12 cellular contexts compared by ENCODE assay signal in the genomic region with DNA sequence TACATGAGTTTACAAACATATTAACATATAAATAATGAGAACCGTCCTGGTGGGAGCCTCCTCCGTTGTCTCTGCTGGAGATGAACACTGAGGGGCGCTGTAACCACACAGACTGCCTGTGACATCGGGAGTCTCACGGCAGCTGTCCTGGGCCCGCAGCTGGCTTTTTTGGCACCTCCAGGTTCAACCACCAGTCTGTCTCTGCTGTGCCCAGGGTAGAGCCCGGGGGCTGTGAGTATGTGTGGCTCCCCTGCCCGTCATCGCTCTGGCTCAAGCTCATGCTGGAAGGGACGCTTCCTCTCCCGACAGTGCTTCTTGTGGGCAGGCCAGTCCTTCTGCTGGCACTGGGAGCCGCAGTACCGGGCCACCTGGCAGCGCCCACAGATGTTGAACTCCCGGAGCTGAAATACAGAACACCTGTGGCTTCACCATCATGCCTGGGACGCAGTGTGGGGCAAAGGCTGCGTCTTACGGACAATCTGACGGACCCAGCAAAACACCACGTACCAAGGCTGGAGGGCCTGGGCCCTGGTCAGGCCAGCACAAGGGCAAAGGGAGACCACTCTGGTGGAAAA. TPM values are rescaled to one million over a fixed set of nuclear protein-coding genes. Genes with fewer than 3 reads are reported as not detected.
DNase-seq lines count a peak whose midpoint lies in the region; ATAC-seq, FAIRE-seq and TF ChIP-seq lines count a peak whose summit lies in the region.
"Had no signal": no experiment of that assay in that cellular context is flagged by ENCODE, and none has a peak within 500 bp of the region (broad histone marks: within the 10 kb centered on the region; RNA-seq: fewer than 3 reads in every experiment).

No MANE protein-coding gene starts in this region.

- no peak for TF ChIP-seq EP300 in Ishikawa (IDR thresholded peaks at IDR 0.05; ENCODE audit: borderline replicate concordance)

- peaks cover 6% of the 10 kb centered on the region for H3K4me1 Mint-ChIP-seq in nephron
- H3K4me1 Mint-ChIP-seq in activated T-cell treated with anti-CD3 and anti-CD28 coated beads, Interleukin-2, amount 50 U/mL, for 4 hours (ENCODE audit: low read depth): peaks cover 12% of the 10 kb centered on the region

- H3K9me3 ChIP-seq in body of pancreas: no peaks in the 10 kb centered on the region
- H3K9me3 ChIP-seq: thoracic aorta had no signal

- peak; percentile 56 for TF ChIP-seq RAD21 in Ishikawa (IDR thresholded peaks at IDR 0.05; ENCODE audit: low read depth)

- no peaks in the 10 kb centered on the region for H3K27me3 ChIP-seq in body of pancreas

- intact Hi-C loops in body of pancreas (cut with DNase I): no loop called here

- no peak overlapping the region for H3K27ac Mint-ChIP-seq in nephron
- H3K27ac Mint-ChIP-seq: activated B cell treated with CpG ODN at 0.5 μM for 24 hours, immature natural killer cell had no signal

- peaks cover 0 to 6% of the 10 kb centered on the region in 2 donors for H3K36me3 ChIP-seq in body of pancreas (replicated peaks in 1 of 2; ENCODE audit: insufficient read depth in 1 of 2, low read depth in 2 of 2)

- H3K4me1 ChIP-seq in body of pancreas: peaks cover 14% of the 10 kb centered on the region

- no peak overlapping the region for H3K27ac ChIP-seq in body of pancreas
- H3K27ac ChIP-seq: skin epidermis, thoracic aorta had no signal

- TF ChIP-seq CTCF in body of pancreas (IDR thresholded peaks at IDR 0.05) (peak in 6 of 7 experiments; percentile 18 to 48 (median 41)), nephron (IDR thresholded peaks at IDR 0.05; ENCODE audit: unreplicated experiment in 3 of 3) (peak in 1 of 3 experiments; percentile 14)

- H3K27me3 Mint-ChIP-seq in nephron (ENCODE audit: low read depth): no peaks in the 10 kb centered on the region
- no peaks in the 10 kb centered on the region for H3K27me3 Mint-ChIP-seq in activated T-cell treated with anti-CD3 and anti-CD28 coated beads, Interleukin-2, amount 50 U/mL, for 4 hours (ENCODE audit: low read depth)
- H3K27me3 Mint-ChIP-seq: activated B cell treated with CpG ODN at 0.5 μM for 24 hours had no signal

- 66 to 69% methylated on average over 3 to 20 of the region's 20 CpGs for WGBS in body of pancreas, 2 donors

- ATAC-seq in body of pancreas (no peak), GM21423 (IDR thresholded peaks at IDR 0.05; ENCODE audit: unreplicated experiment) (no peak)
- no peak for ATAC-seq in activated T-cell treated with anti-CD3 and anti-CD28 coated beads, Interleukin-2, amount 50 U/mL, for 4 hours

- FAIRE-seq in urothelium cell line (lab: Jason Lieb, UNC): no peak

- no peaks in the 10 kb centered on the region for H3K9me3 Mint-ChIP-seq in nephron
- no peaks in the 10 kb centered on the region for H3K9me3 Mint-ChIP-seq in activated T-cell treated with anti-CD3 and anti-CD28 coated beads, Interleukin-2, amount 50 U/mL, for 4 hours
- H3K9me3 Mint-ChIP-seq: activated B cell treated with CpG ODN at 0.5 μM for 24 hours, brain, immature natural killer cell had no signal

- no peak for TF ChIP-seq POLR2A in body of pancreas (IDR thresholded peaks at IDR 0.05)

- DNase-seq in GDM1 (lab: John Stamatoyannopoulos, UW) (peak; percentile 4), body of pancreas (peak; percentile 35 to 49 (median 42)), urothelium cell line (ENCODE audit: low spot score) (no peak)
- no peak for DNase-seq in activated T-cell treated with anti-CD3 and anti-CD28 coated beads, Interleukin-2, amount 50 U/mL, for 4 hours
- DNase-seq: activated B cell treated with CpG ODN at 0.5 μM for 24 hours, immature natural killer cell had no signal

- peak overlapping the region in 2 of 3 experiments; percentile 45 to 65 for H3K4me3 Mint-ChIP-seq in nephron
- H3K4me3 Mint-ChIP-seq in activated T-cell treated with anti-CD3 and anti-CD28 coated beads, Interleukin-2, amount 50 U/mL, for 4 hours: no peak overlapping the region
- H3K4me3 Mint-ChIP-seq: activated B cell treated with CpG ODN at 0.5 μM for 24 hours, immature natural killer cell had no signal

- H3K4me3 ChIP-seq in body of pancreas: no peak overlapping the region
- H3K4me3 ChIP-seq: skin epidermis, thoracic aorta had no signal

- peaks cover 33% of the 10 kb centered on the region for H3K36me3 Mint-ChIP-seq in nephron (ENCODE audit: low read depth)
- peaks cover 14% of the 10 kb centered on the region for H3K36me3 Mint-ChIP-seq in activated T-cell treated with anti-CD3 and anti-CD28 coated beads, Interleukin-2, amount 50 U/mL, for 4 hours (ENCODE audit: insufficient read depth)

TF ChIP-seq in Ishikawa, 13 proteins besides CTCF, POLR2A, EP300 and RAD21:
- TF ChIP-seq EGR1 (IDR thresholded peaks at IDR 0.05) (no peak), USF1 (IDR thresholded peaks at IDR 0.05) (no peak), NFIC (IDR thresholded peaks at IDR 0.05) (no peak), FOXM1 (IDR thresholded peaks at IDR 0.05; ENCODE audit: borderline replicate concordance, low read depth) (no peak), CREB1 (IDR thresholded peaks at IDR 0.05; ENCODE audit: low read depth) (no peak), TAF1 (IDR thresholded peaks at IDR 0.05; ENCODE audit: low read depth) (no peak)
- TF ChIP-seq, protein P1, sequence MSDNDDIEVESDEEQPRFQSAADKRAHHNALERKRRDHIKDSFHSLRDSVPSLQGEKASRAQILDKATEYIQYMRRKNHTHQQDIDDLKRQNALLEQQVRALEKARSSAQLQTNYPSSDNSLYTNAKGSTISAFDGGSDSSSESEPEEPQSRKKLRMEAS (IDR thresholded peaks at IDR 0.05): no peak

RNA-seq across cellular contexts. Expression of gene DPH7, which starts 3.6 kb away (rescaled TPM):
- 10 to 100 TPM; 44.4 to 46.5 TPM for total RNA-seq in body of pancreas
- total RNA-seq in activated T-cell treated with anti-CD3 and anti-CD28 coated beads, Interleukin-2, amount 50 U/mL, for 4 hours: 10 to 100 TPM; 34.1 to 37.7 (median 35.2) TPM

RNA-seq across cellular contexts. Expression of gene ZMYND19, which starts 7.9 kb away (rescaled TPM):
- 1 to 10 TPM; 6.6 to 8.8 TPM for total RNA-seq in body of pancreas
- 100 to 1,000 TPM in 2 of 3 donors, 10 to 100 TPM in 1; 98.6 to 122 (median 106) TPM for total RNA-seq in activated T-cell treated with anti-CD3 and anti-CD28 coated beads, Interleukin-2, amount 50 U/mL, for 4 hours

RNA-seq across cellular contexts. Expression of gene ARRDC1, which starts 23.1 kb away (rescaled TPM):
- 10 to 100 TPM; 78.1 to 93.6 TPM for total RNA-seq in body of pancreas
- total RNA-seq in activated T-cell treated with anti-CD3 and anti-CD28 coated beads, Interleukin-2, amount 50 U/mL, for 4 hours: 10 to 100 TPM; 27.5 to 39.3 (median 33.8) TPM

RNA-seq across cellular contexts. Expression of gene MRPL41, which starts 30.7 kb away (rescaled TPM):
- 10 to 100 TPM; 32.9 to 37.2 TPM for total RNA-seq in body of pancreas
- total RNA-seq in activated T-cell treated with anti-CD3 and anti-CD28 coated beads, Interleukin-2, amount 50 U/mL, for 4 hours: 10 to 100 TPM; 81.6 to 99.0 (median 86.3) TPM

RNA-seq across cellular contexts. Expression of gene PNPLA7, which starts 32.2 kb away (rescaled TPM):
- total RNA-seq in body of pancreas: 10 to 100 TPM; 16.1 to 27.7 TPM
- total RNA-seq in activated T-cell treated with anti-CD3 and anti-CD28 coated beads, Interleukin-2, amount 50 U/mL, for 4 hours: 1 to 10 TPM; 1.3 to 1.9 (median 1.8) TPM

Comparison
In these comparisons a context has a peak if more than half of its experiments do, and no peak if none do; other contexts are left out.
1. DNase-seq: peak in GDM1 (single experiment) and body of pancreas (4 of 4); none in urothelium cell line (single experiment) and activated T-cell treated with anti-CD3 and anti-CD28 coated beads, Interleukin-2, amount 50 U/mL, for 4 hours (single experiment).
2. RNA of gene ZMYND19, which starts 7.9 kb away (total RNA-seq): 98.6 to 122 TPM in activated T-cell treated with anti-CD3 and anti-CD28 coated beads, Interleukin-2, amount 50 U/mL, for 4 hours; 6.6 to 8.8 TPM in body of pancreas; every median in the first group is over 10 times any median in the second.